ENCODE assay signal across 32 cellular contexts in genomic region chr14:29721586-29721985, GRCh38.
"Had no signal": no experiment of that assay in that cellular context is flagged by ENCODE, and none has a peak within 500 bp of the region (broad histone marks: within the 10 kb centered on the region; RNA-seq: fewer than 3 reads in every experiment).

No MANE protein-coding gene starts in this region.

- DNase-seq: activated CD4-positive, alpha-beta T cell treated with anti-CD3 and anti-CD28 coated beads for 36 hours; activated CD4-positive, alpha-beta T cell treated with anti-CD3 and anti-CD28 coated beads, Interleukin-2, amount 50 U/mL, for 1 hour; activated CD4-positive, alpha-beta T cell treated with anti-CD3 and anti-CD28 coated beads, Interleukin-2, amount 50 U/mL, for 48 hours; activated CD4-positive, CD25-positive, alpha-beta regulatory T cell; activated CD4-positive, CD25-positive, alpha-beta regulatory T cell treated with anti-CD3 and anti-CD28 coated beads, Interleukin-2, amount 50 U/mL, for 72 hours; activated CD8-positive, alpha-beta memory T cell treated with anti-CD3 and anti-CD28 coated beads for 24 hours; activated CD8-positive, alpha-beta T cell treated with anti-CD3 and anti-CD28 coated beads for 36 hours; activated effector memory CD4-positive, alpha-beta T cell treated with Interleukin-2 at 50 U/mL for 16 hours; activated gamma-delta T cell treated with Interleukin-2 at 50 U/mL for 16 hours; activated naive CD4-positive, alpha-beta T cell treated with anti-CD3 and anti-CD28 coated beads, Interleukin-2, amount 50 U/mL, for 16 hours; activated naive CD4-positive, alpha-beta T cell treated with Interleukin-2 at 50 U/mL for 16 hours; activated T-cell treated with anti-CD3 and anti-CD28 coated beads, Interleukin-2, amount 50 U/mL, for 4 hours; amniotic stem cell; anterior cingulate cortex; body of pancreas; caudate nucleus; cortex of kidney; dorsolateral prefrontal cortex; effector memory CD4-positive, alpha-beta T cell; endodermal cell; esophagus squamous epithelium; foreskin keratinocyte; gastrocnemius medialis; glutamatergic neuron; heart left ventricle; T-helper 1 cell; T-helper 17 cell; T1000; WERI-Rb-1 had no signal

- H3K4me3 Mint-ChIP-seq: activated CD4-positive, alpha-beta T cell treated with anti-CD3 and anti-CD28 coated beads for 36 hours; activated CD8-positive, alpha-beta T cell treated with anti-CD3 and anti-CD28 coated beads for 36 hours; activated naive CD8-positive, alpha-beta T cell; activated T-cell treated with anti-CD3 and anti-CD28 coated beads, Interleukin-2, amount 50 U/mL, for 4 hours; activated T-helper 17 cell treated with anti-CD3 and anti-CD28 coated beads, Interleukin-2, amount 50 U/mL, for 72 hours; endodermal cell; T-helper 17 cell; T-helper 2 cell treated with Interferon-gamma antibody and Interleukin-4, amounts not matched to agents 5 μg/mL and 100 μg/mL, for 36 hours had no signal

- H3K9me3 Mint-ChIP-seq: activated CD8-positive, alpha-beta T cell treated with anti-CD3 and anti-CD28 coated beads for 36 hours; endodermal cell had no signal

- H3K4me3 ChIP-seq: body of pancreas, dorsolateral prefrontal cortex, esophagus squamous epithelium, gastrocnemius medialis, heart left ventricle had no signal

- ATAC-seq: activated CD4-positive, alpha-beta T cell treated with anti-CD3 and anti-CD28 coated beads for 36 hours; activated CD8-positive, alpha-beta T cell treated with anti-CD3 and anti-CD28 coated beads for 36 hours; activated T-cell treated with anti-CD3 and anti-CD28 coated beads, Interleukin-2, amount 50 U/mL, for 4 hours; activated T-helper 17 cell treated with anti-CD3 and anti-CD28 coated beads, Interleukin-2, amount 50 U/mL, for 72 hours; body of pancreas; foreskin keratinocyte; gastrocnemius medialis; heart left ventricle; T-helper 17 cell had no signal

- H3K4me1 Mint-ChIP-seq: activated CD4-positive, alpha-beta T cell treated with anti-CD3 and anti-CD28 coated beads for 36 hours; activated T-helper 17 cell treated with anti-CD3 and anti-CD28 coated beads, Interleukin-2, amount 50 U/mL, for 72 hours; T-helper 17 cell had no signal

- H3K36me3 Mint-ChIP-seq: activated naive CD8-positive, alpha-beta T cell had no signal

- H3K27me3 Mint-ChIP-seq: activated CD4-positive, alpha-beta T cell treated with anti-CD3 and anti-CD28 coated beads for 36 hours; activated CD8-positive, alpha-beta T cell treated with anti-CD3 and anti-CD28 coated beads for 36 hours; activated naive CD8-positive, alpha-beta T cell; activated T-helper 17 cell treated with anti-CD3 and anti-CD28 coated beads, Interleukin-2, amount 50 U/mL, for 72 hours; T-helper 17 cell had no signal

- H3K27ac Mint-ChIP-seq: activated CD4-positive, alpha-beta T cell treated with anti-CD3 and anti-CD28 coated beads for 36 hours; activated CD8-positive, alpha-beta T cell treated with anti-CD3 and anti-CD28 coated beads for 36 hours; activated naive CD8-positive, alpha-beta T cell; activated T-helper 17 cell treated with anti-CD3 and anti-CD28 coated beads, Interleukin-2, amount 50 U/mL, for 72 hours; endodermal cell; T-helper 17 cell; T-helper 2 cell treated with Interferon-gamma antibody and Interleukin-4, amounts not matched to agents 5 μg/mL and 100 μg/mL, for 36 hours had no signal
